In genomic region chr1:112722601-112723510, GRCh38 we compare ENCODE assay signal across 8 cellular contexts. TPM values are rescaled to one million over a fixed set of nuclear protein-coding genes. Genes with fewer than 3 reads are reported as not detected.
DNase-seq lines count a peak whose midpoint lies in the region; ATAC-seq lines count a peak whose summit lies in the region.

No MANE protein-coding gene starts in this region.

- in situ Hi-C loops in SK-MEL-5 (cut with HindIII; ENCODE audit: low pct_unique_long_range_greater_than_20kb, low sequenced_read_pairs) = no loop called here

- no peak overlapping the region for H3K4me3 ChIP-seq in skeletal muscle cell (ENCODE audit: low read depth, low read length)

- DNase-seq in NCI-H510A (lab: John Stamatoyannopoulos, UW) (peak; percentile 20), NCI-H510A treated with DMSO at 0.1 percent for 48 hours (lab: John Stamatoyannopoulos, UW) (no peak), SK-MEL-5 (ENCODE audit: low read depth, low spot score) (peak; percentile 27), Right ventricle myocardium superior (no peak), skeletal muscle cell (ENCODE audit: low read depth) (peak; percentile 45)

- ATAC-seq in Right ventricle myocardium superior (ENCODE audit: poor library complexity) = peak; percentile 44
- no peak for ATAC-seq in GM21786 (IDR thresholded peaks at IDR 0.05; ENCODE audit: unreplicated experiment)
- no peak for ATAC-seq in HG03139 (IDR thresholded peaks at IDR 0.05; ENCODE audit: unreplicated experiment)
- no peak for ATAC-seq in HG02571 (IDR thresholded peaks at IDR 0.05; ENCODE audit: unreplicated experiment)

- intact Hi-C loops in Right ventricle myocardium superior (cut with DNase I) = no loop called here

RNA-seq across cellular contexts. Expression of gene PPM1J, which starts 7.7 kb away (rescaled TPM):
- total RNA-seq in SK-MEL-5 (2014; rRNA removed; shearing (Covaris generic)) = 0.40 and 0.61 TPM in 2 replicates
- 1.2 and 1.6 TPM in 2 replicates for polyA plus RNA-seq in SK-MEL-5 (2015; cell fraction: cytosol; rRNA removed)
- 2.5 and 14.7 TPM in 2 replicates for polyA plus RNA-seq in SK-MEL-5 (2015; cell fraction: nucleus; rRNA removed)
- total RNA-seq in Right ventricle myocardium superior = 4.7 TPM

RNA-seq across cellular contexts. Expression of gene RHOC, which starts 15.9 kb away (rescaled TPM):
- total RNA-seq in SK-MEL-5 (2014; rRNA removed; shearing (Covaris generic)) = 100 and 125 TPM in 2 replicates
- polyA plus RNA-seq in SK-MEL-5 (2015; cell fraction: cytosol; rRNA removed) = 142 and 159 TPM in 2 replicates
- 61.4 and 72.8 TPM in 2 replicates for polyA plus RNA-seq in SK-MEL-5 (2015; cell fraction: nucleus; rRNA removed)
- total RNA-seq in Right ventricle myocardium superior = 98.2 TPM

RNA-seq across cellular contexts. Expression of gene MOV10, which starts 48.4 kb away (rescaled TPM):
- total RNA-seq in SK-MEL-5 (2014; rRNA removed; shearing (Covaris generic)) = 29.1 TPM in 2 replicates
- 36.1 and 61.7 TPM in 2 replicates for polyA plus RNA-seq in SK-MEL-5 (2015; cell fraction: cytosol; rRNA removed)
- 221 and 258 TPM in 2 replicates for polyA plus RNA-seq in SK-MEL-5 (2015; cell fraction: nucleus; rRNA removed)
- total RNA-seq in Right ventricle myocardium superior = 10.4 TPM

Comparison
In these comparisons a context has a peak if more than half of its experiments do, and no peak if none do; other contexts are left out.
1. DNase-seq: peak in NCI-H510A (single experiment), SK-MEL-5 (single experiment) and skeletal muscle cell (single experiment); none in NCI-H510A treated with DMSO at 0.1 percent for 48 hours (single experiment) and Right ventricle myocardium superior (single experiment).